In the genomic region with DNA sequence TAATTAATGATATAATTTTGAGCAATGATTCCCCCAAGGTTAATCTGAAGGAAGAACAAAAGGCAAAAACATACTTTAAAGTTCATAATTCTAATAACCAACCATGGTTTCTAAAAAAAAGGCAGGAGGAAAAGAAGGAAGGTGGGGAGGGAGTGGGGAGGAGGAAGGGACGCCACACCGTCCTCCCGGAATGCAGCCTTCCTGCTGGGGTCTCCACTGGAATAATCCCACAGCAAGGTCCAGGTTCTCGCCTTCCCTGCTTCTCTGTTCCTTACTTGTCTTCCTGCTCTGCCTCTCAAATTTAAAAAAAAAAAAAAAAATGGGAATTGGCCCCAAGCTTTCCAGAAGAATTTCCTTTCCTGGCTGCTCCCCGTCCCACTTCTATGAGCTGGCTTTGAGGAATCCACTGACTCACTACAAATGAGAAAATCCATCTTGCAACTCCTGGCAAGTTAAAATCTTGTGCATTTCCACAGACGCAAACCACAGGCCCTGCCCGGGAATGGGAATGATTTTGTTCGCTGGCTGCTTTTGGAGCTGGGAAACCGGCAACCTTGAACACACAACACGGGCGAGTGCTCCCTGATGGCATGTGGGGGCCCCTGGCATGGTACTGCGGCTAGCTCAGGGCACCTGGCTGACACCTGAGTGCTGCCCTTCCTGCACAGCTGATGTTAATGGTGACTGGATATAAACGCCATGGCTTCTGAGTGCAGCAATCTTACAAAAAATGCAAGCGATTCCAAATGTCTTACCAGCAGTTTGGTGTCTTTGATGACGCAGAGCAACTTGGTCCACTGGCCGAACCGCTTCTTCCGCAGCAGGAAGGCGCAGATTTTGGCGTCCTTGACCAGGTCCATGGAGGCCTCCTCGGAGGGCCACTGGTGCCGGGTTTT, we compare ENCODE assay signal across 8 cellular contexts.
DNase-seq lines count a peak whose midpoint lies in the region; ATAC-seq, FAIRE-seq and TF ChIP-seq lines count a peak whose summit lies in the region.
"Had no signal": no experiment of that assay in that cellular context is flagged by ENCODE, and none has a peak within 500 bp of the region (broad histone marks: within the 10 kb centered on the region; RNA-seq: fewer than 3 reads in every experiment).

No MANE protein-coding gene starts in this region.

- no peaks in the 10 kb centered on the region for H4K20me1 ChIP-seq in endothelial cell of umbilical vein (replicated peaks; ENCODE audit: control insufficient read depth, extremely low read depth, insufficient read depth, low read length)

- dilution Hi-C loops in endothelial cell of umbilical vein (cut with MboI; ENCODE audit: extremely low pct_ligation_motif_present, low sequenced_read_pairs): no loop called here

- no peaks in the 10 kb centered on the region for H3K27me3 Mint-ChIP-seq in mesothelial cell of epicardium (ENCODE audit: low read depth)

- H3K27ac Mint-ChIP-seq in mesothelial cell of epicardium: peak overlapping the region; percentile 96

- H2AFZ ChIP-seq in endothelial cell of umbilical vein (ENCODE audit: low read depth, low read length): no peak overlapping the region

- H3K9me3 Mint-ChIP-seq in mesothelial cell of epicardium: no peaks in the 10 kb centered on the region

- H3K79me2 ChIP-seq in endothelial cell of umbilical vein (ENCODE audit: control insufficient read depth, insufficient read depth, low read length): peaks cover 68% of the 10 kb centered on the region

- FAIRE-seq in endothelial cell of umbilical vein (lab: Jason Lieb, UNC) (peak; percentile 99), GM19239 (lab: Jason Lieb, UNC) (no peak)

- H3K4me1 ChIP-seq in endothelial cell of umbilical vein (ENCODE audit: control insufficient read depth, extremely low read depth, insufficient read depth, low read length) (peaks cover 60% of the 10 kb centered on the region), uterus (peaks cover 10 to 18% of the 10 kb centered on the region in 2 donors)

- TSS peak; percentile 92 for BruUV-seq in endothelial cell of umbilical vein (replicated peaks; lab: Mats Ljungman, UMichigan)

- DNase-seq in NCI-H226: peak; percentile 94
- peak; percentile 95 for DNase-seq in endothelial cell of umbilical vein (ENCODE audit: low read depth, low spot score)
- DNase-seq in mesothelial cell of epicardium (ENCODE audit: low spot score in 2 of 2, unreplicated experiment in 2 of 2): peak in 1 of 2 experiments; percentile 45
- peak; percentile 75 to 87 for DNase-seq in uterus
- no peak for DNase-seq in GM19239 (ENCODE audit: insufficient read length, low spot score)
- no peak for DNase-seq in OCI-M2 (lab: John Stamatoyannopoulos, UW; ENCODE audit: unreplicated experiment)
- DNase-seq: NCI-H1092 had no signal

- H3K4me1 Mint-ChIP-seq in mesothelial cell of epicardium: peaks cover 43% of the 10 kb centered on the region

- CTCF ChIA-PET in endothelial cell of umbilical vein (lab: Charles Lee): interaction anchor here (0.7 to 5.7 kb wide), 9 partner anchors 11 to 125 kb away, joined by 3 to 212 read pairs (median 4); a partner anchor contains a TSS

- no peak for ATAC-seq in GM18520 (IDR thresholded peaks at IDR 0.05; ENCODE audit: unreplicated experiment)

- no peaks in the 10 kb centered on the region for H3K9me1 ChIP-seq in endothelial cell of umbilical vein (replicated peaks; ENCODE audit: control insufficient read depth, extremely low read depth, insufficient read depth, low read length)

- H3K36me3 Mint-ChIP-seq in mesothelial cell of epicardium: peaks cover 18% of the 10 kb centered on the region

- H3K4me3 Mint-ChIP-seq in mesothelial cell of epicardium: no peak overlapping the region

- H3K27ac ChIP-seq in endothelial cell of umbilical vein (ENCODE audit: insufficient read depth, low read depth, low read length) (peak overlapping the region; percentile 98), uterus (peak overlapping the region; percentile 84 to 96)

- H3K9ac ChIP-seq in endothelial cell of umbilical vein (replicated peaks; ENCODE audit: extremely low read depth, insufficient read depth, low read length): peak overlapping the region; percentile 84

- H3K27me3 ChIP-seq in endothelial cell of umbilical vein (ENCODE audit: control insufficient read depth in 2 of 2, insufficient read depth in 2 of 2, low read length in 2 of 2) (no peaks in the 10 kb centered on the region), uterus (no peaks in the 10 kb centered on the region)

- POLR2A ChIA-PET in endothelial cell of umbilical vein (lab: Charles Lee): interaction anchor here (0.5 to 2.0 kb wide), 5 partner anchors 9 to 66 kb away, joined by 3 to 10 read pairs (median 4); no protein-coding TSS in a partner anchor

- H3K4me3 ChIP-seq in endothelial cell of umbilical vein (replicated peaks in 1 of 3; ENCODE audit: insufficient read depth in 1 of 3, low read depth in 1 of 3, low read length in 3 of 3) (peak overlapping the region in 1 of 3 experiments; percentile 27), uterus (no peak overlapping the region)

- intact Hi-C loops in endothelial cell of umbilical vein (cut with micrococcal nuclease): no loop called here
- intact Hi-C loops in uterus (cut with DNase I; ENCODE audit: low total_unique reads): loop anchor here (10.0 kb wide), 1 partner anchor 1832 kb away; no protein-coding TSS in a partner anchor

- peak; percentile 67 for TF ChIP-seq POLR2A in endothelial cell of umbilical vein (IDR thresholded peaks at IDR 0.05; ENCODE audit: low read depth, low read length)
- no peak for TF ChIP-seq POLR2A in uterus (IDR thresholded peaks at IDR 0.05)

- peak overlapping the region; percentile 58 for H3K4me2 ChIP-seq in endothelial cell of umbilical vein (ENCODE audit: insufficient read depth, low read length)

- H3K36me3 ChIP-seq in endothelial cell of umbilical vein (ENCODE audit: control insufficient read depth in 2 of 2, extremely low read depth in 1 of 2, insufficient read depth in 2 of 2, low read length in 2 of 2): peaks cover 6 to 11% of the 10 kb centered on the region in 2 experiments
- no peaks in the 10 kb centered on the region for H3K36me3 ChIP-seq in uterus

- TF ChIP-seq CTCF in endothelial cell of umbilical vein (IDR thresholded peaks at IDR 0.05; ENCODE audit: extremely low read depth in 1 of 2, insufficient read depth in 1 of 2, low read depth in 1 of 2, low read length in 2 of 2) (no peak), mesothelial cell of epicardium (IDR thresholded peaks at IDR 0.05; ENCODE audit: unreplicated experiment) (no peak), uterus (IDR thresholded peaks at IDR 0.05) (peak in 1 of 4 experiments; percentile 13)

- H3K9me3 ChIP-seq in endothelial cell of umbilical vein (replicated peaks; ENCODE audit: control insufficient read depth, insufficient read depth, low read length) (no peaks in the 10 kb centered on the region), uterus (no peaks in the 10 kb centered on the region)

TF ChIP-seq in endothelial cell of umbilical vein, 7 proteins besides CTCF, POLR2A, EP300 and RAD21:
- TF ChIP-seq GATA2 (IDR thresholded peaks at IDR 0.05; ENCODE audit: insufficient read depth, insufficient read length, low read depth, low read length) (peak; percentile 62), FOS (IDR thresholded peaks at IDR 0.05; ENCODE audit: borderline replicate concordance, insufficient read depth, low read length) (peak; percentile 96), MYC (IDR thresholded peaks at IDR 0.05; ENCODE audit: low read depth, low read length) (no peak), JUN (IDR thresholded peaks at IDR 0.05; ENCODE audit: borderline replicate concordance, insufficient read depth, insufficient read length, low read depth) (peak; percentile 82), POLR2AphosphoS5 (IDR thresholded peaks at IDR 0.05; ENCODE audit: insufficient read depth, low read depth, low read length) (peak; percentile 79), EZH2 (IDR thresholded peaks at IDR 0.05; ENCODE audit: borderline replicate concordance, low read depth, low read length, severe bottlenecking) (no peak)
- TF ChIP-seq, protein P1, sequence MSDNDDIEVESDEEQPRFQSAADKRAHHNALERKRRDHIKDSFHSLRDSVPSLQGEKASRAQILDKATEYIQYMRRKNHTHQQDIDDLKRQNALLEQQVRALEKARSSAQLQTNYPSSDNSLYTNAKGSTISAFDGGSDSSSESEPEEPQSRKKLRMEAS (IDR thresholded peaks at IDR 0.05; ENCODE audit: insufficient read depth, insufficient read length): no peak
TF ChIP-seq in endothelial cell of umbilical vein: peak in this region for 4.

Comparison
In these comparisons a context has a peak if more than half of its experiments do, and no peak if none do; other contexts are left out.
1. DNase-seq: peak in NCI-H226 (single experiment), endothelial cell of umbilical vein (single experiment) and uterus (2 of 2); none in GM19239 (single experiment) and OCI-M2 (single experiment).